In the genomic region with DNA sequence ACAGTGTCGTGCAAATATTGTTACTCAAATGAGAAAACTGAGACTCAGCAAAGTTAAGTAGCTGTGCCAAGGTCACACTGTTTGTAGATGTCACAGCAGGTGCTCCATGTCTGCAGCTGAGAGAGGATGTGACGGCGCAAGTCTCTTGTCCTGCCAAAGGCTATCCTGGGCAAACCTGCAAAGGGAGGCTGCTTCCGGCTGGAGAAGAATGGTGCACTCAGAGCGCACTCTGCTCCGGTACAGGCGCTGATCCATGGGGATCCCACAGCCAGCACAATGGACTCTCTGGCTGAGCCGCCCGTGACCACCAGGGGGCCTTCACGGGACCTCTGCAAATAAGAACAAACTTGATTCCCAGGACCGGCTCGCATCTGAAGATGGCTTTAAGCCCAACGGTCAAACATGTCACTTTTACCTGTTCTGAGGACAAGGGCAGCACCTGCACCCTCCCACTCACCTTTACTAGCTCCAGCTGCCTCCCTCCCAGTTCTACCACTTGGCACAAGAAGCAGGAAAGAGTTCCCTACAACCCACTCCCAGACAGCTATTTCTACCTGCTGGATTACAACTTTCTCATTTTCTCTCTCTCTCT, we compare ENCODE assay signal across 1 cellular context.
TF ChIP-seq lines count a peak whose summit lies in the region.

No MANE protein-coding gene starts in this region.

TF ChIP-seq in HepG2, 621 proteins besides CTCF, POLR2A, EP300 and RAD21 (continued from another document):
- TF ChIP-seq ARNTL (CRISPR knock-in tag; IDR thresholded peaks at IDR 0.05) (no peak), PITX1 (CRISPR knock-in tag; IDR thresholded peaks at IDR 0.05) (peak; percentile 46; the same call in 1 of the 2 replicates), ATF7-NPFF (CRISPR knock-in tag; IDR thresholded peaks at IDR 0.05; ENCODE audit: low read depth) (no peak), THAP11 (CRISPR knock-in tag; IDR thresholded peaks at IDR 0.05) (peak; percentile 39; the same call in 1 of the 2 replicates), MZF1 (CRISPR knock-in tag; IDR thresholded peaks at IDR 0.05; ENCODE audit: borderline replicate concordance) (no peak), ZBTB21 (CRISPR knock-in tag; IDR thresholded peaks at IDR 0.05) (no peak), RXRA (CRISPR knock-in tag; IDR thresholded peaks at IDR 0.05) (0 out of 2 replicates have a peak, but pooled peaks have one; percentile 32), MAF1 (CRISPR knock-in tag; IDR thresholded peaks at IDR 0.05; ENCODE audit: borderline replicate concordance) (no peak), NFATC3 (CRISPR knock-in tag; IDR thresholded peaks at IDR 0.05) (no peak), HNRNPLL (IDR thresholded peaks at IDR 0.05; ENCODE audit: low read depth, low read length, poor library complexity, severe bottlenecking) (peak; percentile 69), SOX13 (IDR thresholded peaks at IDR 0.05) (no peak), SOX13 (CRISPR knock-in tag; conservative IDR thresholded peaks at IDR 0.05 in 1 of 2, IDR thresholded peaks at IDR 0.05 in 1 of 2) (no peak), BCLAF1 (IDR thresholded peaks at IDR 0.05) (no peak), ZMYM3 (CRISPR knock-in tag; IDR thresholded peaks at IDR 0.05) (0 out of 2 replicates have a peak, but pooled peaks have one; percentile 22), HOXA9 (CRISPR knock-in tag; IDR thresholded peaks at IDR 0.05; ENCODE audit: borderline replicate concordance) (no peak)
- TF ChIP-seq, protein P1, sequence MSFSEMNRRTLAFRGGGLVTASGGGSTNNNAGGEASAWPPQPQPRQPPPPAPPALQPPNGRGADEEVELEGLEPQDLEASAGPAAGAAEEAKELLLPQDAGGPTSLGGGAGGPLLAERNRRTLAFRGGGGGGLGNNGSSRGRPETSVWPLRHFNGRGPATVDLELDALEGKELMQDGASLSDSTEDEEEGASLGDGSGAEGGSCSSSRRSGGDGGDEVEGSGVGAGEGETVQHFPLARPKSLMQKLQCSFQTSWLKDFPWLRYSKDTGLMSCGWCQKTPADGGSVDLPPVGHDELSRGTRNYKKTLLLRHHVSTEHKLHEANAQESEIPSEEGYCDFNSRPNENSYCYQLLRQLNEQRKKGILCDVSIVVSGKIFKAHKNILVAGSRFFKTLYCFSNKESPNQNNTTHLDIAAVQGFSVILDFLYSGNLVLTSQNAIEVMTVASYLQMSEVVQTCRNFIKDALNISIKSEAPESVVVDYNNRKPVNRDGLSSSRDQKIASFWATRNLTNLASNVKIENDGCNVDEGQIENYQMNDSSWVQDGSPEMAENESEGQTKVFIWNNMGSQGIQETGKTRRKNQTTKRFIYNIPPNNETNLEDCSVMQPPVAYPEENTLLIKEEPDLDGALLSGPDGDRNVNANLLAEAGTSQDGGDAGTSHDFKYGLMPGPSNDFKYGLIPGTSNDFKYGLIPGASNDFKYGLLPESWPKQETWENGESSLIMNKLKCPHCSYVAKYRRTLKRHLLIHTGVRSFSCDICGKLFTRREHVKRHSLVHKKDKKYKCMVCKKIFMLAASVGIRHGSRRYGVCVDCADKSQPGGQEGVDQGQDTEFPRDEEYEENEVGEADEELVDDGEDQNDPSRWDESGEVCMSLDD (CRISPR knock-in tag; IDR thresholded peaks at IDR 0.05; ENCODE audit: borderline replicate concordance) = no peak
